ENCODE assay signal across 3 cellular contexts in the genomic region with DNA sequence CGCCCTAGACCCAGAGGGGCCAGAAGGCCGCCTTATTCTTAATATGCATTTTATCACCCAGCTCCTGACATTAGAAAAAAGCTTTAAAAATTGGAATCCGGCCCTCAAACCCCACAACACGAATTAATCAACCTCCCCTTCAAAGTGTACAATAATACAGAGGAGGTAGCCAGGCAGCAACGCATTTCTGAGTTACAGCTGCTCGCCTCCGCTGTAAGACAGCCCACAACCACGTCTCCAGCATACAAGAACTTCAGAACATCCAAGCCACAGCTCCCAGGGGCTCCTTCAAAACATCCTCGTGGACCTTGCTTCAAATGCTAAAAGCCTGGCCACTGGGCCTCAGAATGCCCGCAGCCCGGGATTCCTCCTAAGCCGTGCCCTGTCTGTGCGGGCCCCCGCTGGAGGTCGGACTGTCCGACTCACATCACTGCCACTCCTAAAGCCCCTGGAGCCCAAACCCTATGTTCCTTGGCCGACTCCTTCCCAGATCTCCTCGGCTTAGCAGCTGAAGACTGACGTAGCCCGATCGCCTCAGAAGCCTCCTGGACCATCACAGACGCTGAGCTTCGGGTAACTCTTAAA. TPM values are rescaled to one million over a fixed set of nuclear protein-coding genes. Genes with fewer than 3 reads are reported as not detected.
"Had no signal": no experiment of that assay in that cellular context is flagged by ENCODE, and none has a peak within 500 bp of the region (broad histone marks: within the 10 kb centered on the region; RNA-seq: fewer than 3 reads in every experiment).

No MANE protein-coding gene starts in this region.

RNA-seq across cellular contexts. Expression of a gene that starts 42.8 kb away (rescaled TPM):
- total RNA-seq: activated T-helper 2 cell treated with anti-CD3 and anti-CD28 coated beads, Interferon-gamma antibody, Interleukin-2, Interleukin-4, amounts not matched to agents 10 μg/mL and 5 μg/mL and 100 μg/mL, durations not matched to agents 14 hours and 24 hours and 36 hours; occipital lobe; temporal lobe had no signal
